In genomic region chr17:49741009-49741691, GRCh38 we compare ENCODE assay signal across 8 cellular contexts. TPM values are rescaled to one million over a fixed set of nuclear protein-coding genes. Genes with fewer than 3 reads are reported as not detected.
DNase-seq lines count a peak whose midpoint lies in the region; ATAC-seq, FAIRE-seq and TF ChIP-seq lines count a peak whose summit lies in the region.

No MANE protein-coding gene starts in this region.

- H3K9ac ChIP-seq in astrocyte (ENCODE audit: low read length) = no peak overlapping the region
- no peak overlapping the region for H3K9ac ChIP-seq in neural progenitor cell

- H3K4me1 Mint-ChIP-seq in astrocyte (ENCODE audit: low read depth, unreplicated experiment) (peaks cover 15% of the 10 kb centered on the region), naive B cell (peaks cover 74 to 94% (median 83%) of the 10 kb centered on the region in 3 donors), neural progenitor cell (no peaks in the 10 kb centered on the region)

- peaks cover 5% of the 10 kb centered on the region for H3K36me3 Mint-ChIP-seq in astrocyte (ENCODE audit: low read depth, unreplicated experiment)
- H3K36me3 Mint-ChIP-seq in naive B cell = peaks cover 0 to 5% of the 10 kb centered on the region in 2 donors
- H3K36me3 Mint-ChIP-seq in neural progenitor cell = peaks cover 2% of the 10 kb centered on the region

- ATAC-seq in HG03108 (IDR thresholded peaks at IDR 0.05; ENCODE audit: unreplicated experiment) (peak; percentile 32), naive B cell (ENCODE audit: low read depth in 2 of 2) (no peak), GM21786 (IDR thresholded peaks at IDR 0.05; ENCODE audit: unreplicated experiment) (no peak)

- H3K27ac ChIP-seq in DOHH2 (ENCODE audit: low read depth, low read length) (peak overlapping the region; percentile 12; the same call in 1 of the 2 replicates), astrocyte (ENCODE audit: low read depth, low read length) (no peak overlapping the region), neural progenitor cell (no peak overlapping the region)

- H3K4me3 Mint-ChIP-seq in astrocyte (ENCODE audit: unreplicated experiment) (no peak overlapping the region), naive B cell (peak overlapping the region; percentile 80 to 95 (median 93)), neural progenitor cell (no peak overlapping the region)

- no peak overlapping the region for H3K27ac Mint-ChIP-seq in astrocyte (ENCODE audit: unreplicated experiment)
- peak overlapping the region; percentile 99 to 100 (median 100) for H3K27ac Mint-ChIP-seq in naive B cell
- no peak overlapping the region for H3K27ac Mint-ChIP-seq in neural progenitor cell

- H3K4me2 ChIP-seq in DOHH2 (ENCODE audit: low read length) (peak overlapping the region; percentile 64), astrocyte (ENCODE audit: low read length) (no peak overlapping the region), neural progenitor cell (no peak overlapping the region)

- peak overlapping the region; percentile 45 for H3K4me3 ChIP-seq in DOHH2 (ENCODE audit: low read length)
- H3K4me3 ChIP-seq in astrocyte (ENCODE audit: insufficient read depth, low read depth, low read length) = no peak overlapping the region
- no peak overlapping the region for H3K4me3 ChIP-seq in neural progenitor cell

- H4K20me1 ChIP-seq in DOHH2 (ENCODE audit: control insufficient read depth, insufficient read depth, low read depth, low read length) (no peaks in the 10 kb centered on the region), astrocyte (ENCODE audit: insufficient read depth, low read length) (peaks cover 4% of the 10 kb centered on the region), neural progenitor cell (ENCODE audit: low read depth) (peaks cover 38% of the 10 kb centered on the region)

- no peak for FAIRE-seq in astrocyte (lab: Jason Lieb, UNC)

- H3K9me3 ChIP-seq in DOHH2 (ENCODE audit: control insufficient read depth, insufficient read depth, low read length) = no peaks in the 10 kb centered on the region
- H3K9me3 ChIP-seq in astrocyte (ENCODE audit: insufficient read depth, low read depth, low read length) = no peaks in the 10 kb centered on the region
- H3K9me3 ChIP-seq in neural progenitor cell (ENCODE audit: low read depth) = no peaks in the 10 kb centered on the region

- DNase-seq in astrocyte (ENCODE audit: low read depth) (peak; percentile 20), naive B cell (no peak), SW 1271 (lab: John Stamatoyannopoulos, UW) (no peak), neural progenitor cell (ENCODE audit: low spot score) (no peak), COLO668 (lab: John Stamatoyannopoulos, UW; ENCODE audit: unreplicated experiment) (no peak)

- H3K9me2 ChIP-seq in DOHH2 (replicated peaks; ENCODE audit: control insufficient read depth, low read length) = no peaks in the 10 kb centered on the region

- no peaks in the 10 kb centered on the region for H3K27me3 ChIP-seq in DOHH2 (ENCODE audit: control insufficient read depth, low read length)
- no peaks in the 10 kb centered on the region for H3K27me3 ChIP-seq in astrocyte (ENCODE audit: insufficient read depth, low read length)
- no peaks in the 10 kb centered on the region for H3K27me3 ChIP-seq in neural progenitor cell

- TF ChIP-seq CTCF in DOHH2 (IDR thresholded peaks at IDR 0.05; ENCODE audit: low read depth, low read length, poor library complexity, severe bottlenecking) = no peak
- no peak for TF ChIP-seq CTCF in astrocyte (IDR thresholded peaks at IDR 0.05; ENCODE audit: insufficient read depth, low read depth, low read length)
- no peak for TF ChIP-seq CTCF in neural progenitor cell (IDR thresholded peaks at IDR 0.05)

- 0 out of 2 replicates have a peak, but pooled peaks cover 3% of the 10 kb centered on the region for H3F3A ChIP-seq in DOHH2 (ENCODE audit: control insufficient read depth, insufficient read depth)
- H3F3A ChIP-seq in neural progenitor cell (ENCODE audit: low read depth) = peaks cover 22% of the 10 kb centered on the region

- H2AFZ ChIP-seq in astrocyte (ENCODE audit: low read depth, low read length) = no peak overlapping the region
- no peak overlapping the region for H2AFZ ChIP-seq in neural progenitor cell (replicated peaks)

- no peaks in the 10 kb centered on the region for H3K27me3 Mint-ChIP-seq in astrocyte (ENCODE audit: low read depth, unreplicated experiment)
- H3K27me3 Mint-ChIP-seq in naive B cell = no peaks in the 10 kb centered on the region
- H3K27me3 Mint-ChIP-seq in neural progenitor cell (ENCODE audit: insufficient read depth, low read depth) = no peaks in the 10 kb centered on the region

- H3K9me3 Mint-ChIP-seq in astrocyte (ENCODE audit: unreplicated experiment) (peaks cover 2% of the 10 kb centered on the region), naive B cell (peaks cover 0 to 4% (median 0%) of the 10 kb centered on the region in 7 donors), neural progenitor cell (no peaks in the 10 kb centered on the region)

- H3K36me3 ChIP-seq in DOHH2 (ENCODE audit: control insufficient read depth, low read length) (peaks cover 4% of the 10 kb centered on the region; the same call in 1 of the 2 replicates), astrocyte (ENCODE audit: insufficient read depth, low read length) (no peaks in the 10 kb centered on the region), neural progenitor cell (no peaks in the 10 kb centered on the region)

- H3K4me1 ChIP-seq in DOHH2 (ENCODE audit: control insufficient read depth, low read length) (peaks cover 66% of the 10 kb centered on the region), astrocyte (ENCODE audit: insufficient read depth, low read length) (no peaks in the 10 kb centered on the region), neural progenitor cell (peaks cover 16% of the 10 kb centered on the region)

- H3K79me2 ChIP-seq in DOHH2 (ENCODE audit: control insufficient read depth, low read length) (peaks cover 6% of the 10 kb centered on the region; the same call in 1 of the 2 replicates), astrocyte (ENCODE audit: insufficient read depth, low read length) (no peaks in the 10 kb centered on the region), neural progenitor cell (ENCODE audit: low read depth) (peaks cover 28% of the 10 kb centered on the region)

RNA-seq across cellular contexts. Expression of gene FAM117A, which starts 22.8 kb away (rescaled TPM):
- total RNA-seq in astrocyte (5.4 and 8.0 TPM in 2 replicates), neural progenitor cell (ENCODE audit: low replicate concordance) (14.6 and 29.5 TPM in 2 replicates)
- polyA plus RNA-seq in naive B cell (ENCODE audit: low read depth in 6 of 6) = 10 to 100 TPM; 36.4 to 66.0 (median 54.3) TPM

RNA-seq across cellular contexts. Expression of gene SLC35B1, which starts 33.4 kb away (rescaled TPM):
- total RNA-seq in astrocyte (54.3 and 61.1 TPM in 2 replicates), neural progenitor cell (ENCODE audit: low replicate concordance) (52.7 and 62.1 TPM in 2 replicates)
- 10 to 100 TPM; 20.6 to 47.5 (median 25.7) TPM for polyA plus RNA-seq in naive B cell (ENCODE audit: low read depth in 6 of 6)

RNA-seq across cellular contexts. Expression of gene KAT7, which starts 47.3 kb away (rescaled TPM):
- total RNA-seq in astrocyte (40.8 and 42.0 TPM in 2 replicates), neural progenitor cell (ENCODE audit: low replicate concordance) (125 and 139 TPM in 2 replicates)
- 10 to 100 TPM; 42.3 to 61.8 (median 45.4) TPM for polyA plus RNA-seq in naive B cell (ENCODE audit: low read depth in 6 of 6)

Comparison
In these comparisons a context has a peak if more than half of its experiments do, and no peak if none do; other contexts are left out.
1. H3K27ac Mint-ChIP-seq: peak in naive B cell (6 of 6); none in astrocyte (single experiment) and neural progenitor cell (single experiment).
2. H3K4me3 Mint-ChIP-seq: peak in naive B cell (8 of 8); none in astrocyte (single experiment) and neural progenitor cell (single experiment).